ENCODE assay signal across 27 cellular contexts in the genomic region with DNA sequence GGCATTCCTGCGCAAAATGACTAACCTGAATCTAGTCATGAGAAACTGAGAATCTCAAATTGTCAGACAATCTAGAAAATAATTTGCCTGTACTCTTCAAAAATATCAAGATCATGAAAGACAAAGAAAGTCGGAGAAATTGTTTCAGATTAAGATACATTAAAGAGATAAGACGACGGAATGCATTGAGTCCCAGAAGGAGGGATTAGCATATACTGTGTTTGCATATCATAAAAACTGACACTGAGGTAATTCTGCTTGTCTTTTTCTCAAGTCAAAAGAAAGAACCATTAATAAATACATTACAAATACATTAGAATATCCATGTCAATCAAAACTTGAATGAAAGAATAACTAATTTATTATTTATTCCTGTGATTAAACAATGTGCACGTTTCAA.
"Had no signal": no experiment of that assay in that cellular context is flagged by ENCODE, and none has a peak within 500 bp of the region (broad histone marks: within the 10 kb centered on the region; RNA-seq: fewer than 3 reads in every experiment).

No MANE protein-coding gene starts in this region.

- H3K9me3 ChIP-seq: colonic mucosa, esophagus muscularis mucosa, esophagus squamous epithelium, gastrocnemius medialis, gastroesophageal sphincter, heart left ventricle had no signal

- ATAC-seq: effector memory CD8-positive, alpha-beta T cell; esophagus mucosa; foreskin keratinocyte; gastrocnemius medialis; gastroesophageal sphincter; heart left ventricle; heart right ventricle had no signal

- H3K4me1 ChIP-seq: colonic mucosa, esophagus muscularis mucosa, esophagus squamous epithelium, foreskin keratinocyte, gastrocnemius medialis, gastroesophageal sphincter, heart left ventricle, heart right ventricle had no signal

- H3K27ac ChIP-seq: colonic mucosa, coronary artery, dorsolateral prefrontal cortex, epithelial cell of prostate, esophagus muscularis mucosa, esophagus squamous epithelium, foreskin keratinocyte, gastrocnemius medialis, gastroesophageal sphincter, heart left ventricle, heart right ventricle had no signal

- H3K4me3 ChIP-seq: colonic mucosa, coronary artery, dorsolateral prefrontal cortex, esophagus muscularis mucosa, esophagus squamous epithelium, gastrocnemius medialis, gastroesophageal sphincter, heart left ventricle, heart right ventricle had no signal

- H3K36me3 ChIP-seq: colonic mucosa, esophagus muscularis mucosa, esophagus squamous epithelium, gastrocnemius medialis, gastroesophageal sphincter, heart left ventricle, heart right ventricle had no signal

- DNase-seq: colonic mucosa; cortex of kidney; dermis blood vessel endothelial cell; dorsolateral prefrontal cortex; effector CD4-positive, alpha-beta T cell; effector CD8-positive, alpha-beta T cell; effector memory CD4-positive, alpha-beta T cell; effector memory CD8-positive, alpha-beta T cell; endodermal cell; erythroblast; esophagus squamous epithelium; foreskin fibroblast; foreskin keratinocyte; foreskin melanocyte; gastrocnemius medialis; glutamatergic neuron; head of caudate nucleus; heart left ventricle; heart right ventricle had no signal

- H3K27me3 ChIP-seq: colonic mucosa, dorsolateral prefrontal cortex, esophagus muscularis mucosa, esophagus squamous epithelium, foreskin keratinocyte, gastrocnemius medialis, heart left ventricle, heart right ventricle had no signal

- FAIRE-seq: colon, endometrium, endothelial cell of umbilical vein had no signal
